11 cellular contexts compared by ENCODE assay signal in genomic region chr15:70768247-70768883, GRCh38. TPM values are rescaled to one million over a fixed set of nuclear protein-coding genes. Genes with fewer than 3 reads are reported as not detected.
A peak's percentile ranks its signal among the peaks of the same experiment; 100 is the strongest.
DNase-seq lines count a peak whose midpoint lies in the region; ATAC-seq and TF ChIP-seq lines count a peak whose summit lies in the region.
"Had no signal": no experiment of that assay in that cellular context is flagged by ENCODE, and none has a peak within 500 bp of the region (broad histone marks: within the 10 kb centered on the region; RNA-seq: fewer than 3 reads in every experiment).

No MANE protein-coding gene starts in this region.

- peak overlapping the region; percentile 12; the same call in 1 of the 2 replicates for H2AFZ ChIP-seq in SK-N-SH (ENCODE audit: low read depth)

- no peaks in the 10 kb centered on the region for H3K27me3 ChIP-seq in SK-N-SH (ENCODE audit: insufficient read depth)
- no peaks in the 10 kb centered on the region for H3K27me3 ChIP-seq in right lobe of liver
- no peaks in the 10 kb centered on the region for H3K27me3 ChIP-seq in transverse colon

- H3K79me2 ChIP-seq in SK-N-SH (ENCODE audit: insufficient read depth) = no peaks in the 10 kb centered on the region

- CTCF ChIA-PET in activated CD8-positive, alpha-beta T cell treated with anti-CD3 and anti-CD28 coated beads, Interleukin-2, amount 10 ng/mL, durations not matched to agents 7 days and 5 days (lab: Charles Lee) = interaction anchor here (0.7 to 1.6 kb wide), 3 partner anchors 9 to 1306 kb away, joined by 3 to 7 read pairs (median 3); no protein-coding TSS in a partner anchor
- CTCF ChIA-PET in activated CD8-positive, alpha-beta T cell treated with anti-CD3 and anti-CD28 coated beads for 36 hours (lab: Charles Lee) = no interaction called here
- CTCF ChIA-PET in SK-N-SH (lab: Yijun Ruan, JAX) = interaction anchor here (1.1 to 1.4 kb wide), 3 partner anchors 19 to 1290 kb away, joined by 3 read pairs; no protein-coding TSS in a partner anchor

- TF ChIP-seq POLR2A in right lobe of liver (IDR thresholded peaks at IDR 0.05) (no peak), transverse colon (IDR thresholded peaks at IDR 0.05) (no peak), GM18505 (IDR thresholded peaks at IDR 0.05; ENCODE audit: borderline replicate concordance, extremely low read depth, insufficient read depth, insufficient read length) (no peak)

- intact Hi-C loops in activated CD8-positive, alpha-beta T cell treated with anti-CD3 and anti-CD28 coated beads for 36 hours (cut with micrococcal nuclease) = no loop called here
- intact Hi-C loops in right lobe of liver (cut with DNase I) (no loop called here), transverse colon (cut with DNase I; ENCODE audit: low total_unique reads) (no loop called here)

- WGBS in SK-N-SH (ENCODE audit: low lambda C conversion rate) = 97% methylated on average over 3 of the region's 3 CpGs
- WGBS in right lobe of liver (ENCODE audit: insufficient coverage, low coverage, low lambda C conversion rate, missing lambda C conversion rate) = 33% methylated on average over 3 of the region's 3 CpGs
- WGBS in transverse colon (ENCODE audit: low coverage in 1 of 2), 2 donors = 36 to 50% methylated on average over 3 of the region's 3 CpGs

- H3K4me1 Mint-ChIP-seq in activated CD8-positive, alpha-beta T cell treated with anti-CD3 and anti-CD28 coated beads, Interleukin-2, amount 10 ng/mL, durations not matched to agents 7 days and 5 days (ENCODE audit: low read depth) = peaks cover 19% of the 10 kb centered on the region
- H3K4me1 Mint-ChIP-seq in activated CD8-positive, alpha-beta T cell treated with anti-CD3 and anti-CD28 coated beads for 36 hours (ENCODE audit: low read depth) = peaks cover 15% of the 10 kb centered on the region

- H3K36me3 ChIP-seq in SK-N-SH (replicated peaks in 1 of 2; ENCODE audit: control insufficient read depth in 1 of 2, insufficient read depth in 2 of 2, low read length in 1 of 2) = no peaks in the 10 kb centered on the region
- no peaks in the 10 kb centered on the region for H3K36me3 ChIP-seq in right lobe of liver
- H3K36me3 ChIP-seq in transverse colon = no peaks in the 10 kb centered on the region

- H3K36me3 Mint-ChIP-seq in activated CD8-positive, alpha-beta T cell treated with anti-CD3 and anti-CD28 coated beads, Interleukin-2, amount 10 ng/mL, durations not matched to agents 7 days and 5 days (ENCODE audit: low read depth) = no peaks in the 10 kb centered on the region
- H3K36me3 Mint-ChIP-seq in activated CD8-positive, alpha-beta T cell treated with anti-CD3 and anti-CD28 coated beads for 36 hours (ENCODE audit: low read depth) = no peaks in the 10 kb centered on the region

- POLR2A ChIA-PET in activated CD8-positive, alpha-beta T cell treated with anti-CD3 and anti-CD28 coated beads, Interleukin-2, amount 10 ng/mL, durations not matched to agents 7 days and 5 days (lab: Charles Lee) = no interaction called here
- POLR2A ChIA-PET in activated CD8-positive, alpha-beta T cell treated with anti-CD3 and anti-CD28 coated beads for 36 hours (lab: Charles Lee) = interaction anchor here (0.5 kb wide), 1 partner anchor 237 kb away, joined by 3 read pairs; no protein-coding TSS in a partner anchor
- POLR2A ChIA-PET in SK-N-SH (lab: Yijun Ruan, JAX) = no interaction called here

- ATAC-seq in activated CD8-positive, alpha-beta T cell treated with anti-CD3 and anti-CD28 coated beads, Interleukin-2, amount 10 ng/mL, durations not matched to agents 7 days and 5 days = no peak
- ATAC-seq in activated CD8-positive, alpha-beta T cell treated with anti-CD3 and anti-CD28 coated beads for 36 hours = no peak
- peak; percentile 37 to 55 (median 40) for ATAC-seq in right lobe of liver
- no peak for ATAC-seq in GM18505 (IDR thresholded peaks at IDR 0.05; ENCODE audit: unreplicated experiment)

- H3K4me1 ChIP-seq in SK-N-SH (ENCODE audit: control insufficient read depth in 1 of 2, insufficient read depth in 2 of 2, low read depth in 1 of 2, low read length in 1 of 2) (peaks cover 0 to 18% of the 10 kb centered on the region in 2 experiments; a peak in 2 of 4 replicates), right lobe of liver (no peaks in the 10 kb centered on the region), transverse colon (peaks cover 0 to 27% (median 3%) of the 10 kb centered on the region in 4 donors)

- H3K4me3 ChIP-seq in SK-N-SH (ENCODE audit: low read depth in 2 of 2, low read length in 1 of 2) = no peak overlapping the region
- H3K4me3 ChIP-seq in right lobe of liver = no peak overlapping the region
- H3K4me3 ChIP-seq in transverse colon = no peak overlapping the region

- H3K9ac ChIP-seq in SK-N-SH = no peak overlapping the region

- TF ChIP-seq RAD21 in SK-N-SH (IDR thresholded peaks at IDR 0.05; ENCODE audit: low read length) = no peak

- H3K27me3 Mint-ChIP-seq in activated CD8-positive, alpha-beta T cell treated with anti-CD3 and anti-CD28 coated beads, Interleukin-2, amount 10 ng/mL, durations not matched to agents 7 days and 5 days (ENCODE audit: low read depth) = peaks cover 30% of the 10 kb centered on the region
- peaks cover 19% of the 10 kb centered on the region for H3K27me3 Mint-ChIP-seq in activated CD8-positive, alpha-beta T cell treated with anti-CD3 and anti-CD28 coated beads for 36 hours

- no peaks in the 10 kb centered on the region for H3K9me2 ChIP-seq in SK-N-SH

- peak overlapping the region; percentile 2 for H3K4me3 Mint-ChIP-seq in activated CD8-positive, alpha-beta T cell treated with anti-CD3 and anti-CD28 coated beads, Interleukin-2, amount 10 ng/mL, durations not matched to agents 7 days and 5 days
- no peak overlapping the region for H3K4me3 Mint-ChIP-seq in activated CD8-positive, alpha-beta T cell treated with anti-CD3 and anti-CD28 coated beads for 36 hours
- H3K4me3 Mint-ChIP-seq: activated naive CD4-positive, alpha-beta T cell treated with anti-CD3 and anti-CD28 coated beads, Interleukin-2, amount 50 U/mL, for 24 hours had no signal

- peak overlapping the region; percentile 36 for H3K27ac Mint-ChIP-seq in activated CD8-positive, alpha-beta T cell treated with anti-CD3 and anti-CD28 coated beads, Interleukin-2, amount 10 ng/mL, durations not matched to agents 7 days and 5 days
- H3K27ac Mint-ChIP-seq in activated CD8-positive, alpha-beta T cell treated with anti-CD3 and anti-CD28 coated beads for 36 hours = no peak overlapping the region
- H3K27ac Mint-ChIP-seq: activated naive CD4-positive, alpha-beta T cell treated with anti-CD3 and anti-CD28 coated beads, Interleukin-2, amount 50 U/mL, for 24 hours had no signal

- no peaks in the 10 kb centered on the region for H3K9me3 ChIP-seq in SK-N-SH
- H3K9me3 ChIP-seq in right lobe of liver = no peaks in the 10 kb centered on the region
- no peaks in the 10 kb centered on the region for H3K9me3 ChIP-seq in transverse colon

- H3K27ac ChIP-seq in SK-N-SH (ENCODE audit: low read depth in 2 of 2, low read length in 1 of 2) (no peak overlapping the region), right lobe of liver (peak overlapping the region; percentile 2 to 49 (median 30)), transverse colon (peak overlapping the region; percentile 32 to 58 (median 44))

- H3F3A ChIP-seq in SK-N-SH (replicated peaks; ENCODE audit: insufficient read depth) = peaks cover 36% of the 10 kb centered on the region

- no peaks in the 10 kb centered on the region for H4K20me1 ChIP-seq in SK-N-SH (ENCODE audit: insufficient read depth)

- DNase-seq in activated CD8-positive, alpha-beta T cell treated with anti-CD3 and anti-CD28 coated beads, Interleukin-2, amount 10 ng/mL, durations not matched to agents 7 days and 5 days = no peak
- DNase-seq in activated CD8-positive, alpha-beta T cell treated with anti-CD3 and anti-CD28 coated beads for 36 hours = no peak
- no peak for DNase-seq in SK-N-SH
- no peak for DNase-seq in right lobe of liver
- no peak for DNase-seq in transverse colon
- DNase-seq in dedifferentiated amniotic fluid mesenchymal stem cell (ENCODE audit: extremely low spot score) = no peak
- DNase-seq in epidermal melanocyte (ENCODE audit: insufficient read length, low spot score) = no peak
- DNase-seq: ACHN, T1000 had no signal

- TF ChIP-seq EP300 in SK-N-SH (IDR thresholded peaks at IDR 0.05; ENCODE audit: borderline replicate concordance in 1 of 2, low read depth in 1 of 2, low read length in 1 of 2) (no peak), transverse colon (IDR thresholded peaks at IDR 0.05; ENCODE audit: low read depth) (no peak)

- no peak for TF ChIP-seq CTCF in activated CD8-positive, alpha-beta T cell treated with anti-CD3 and anti-CD28 coated beads for 36 hours (IDR thresholded peaks at IDR 0.05)
- TF ChIP-seq CTCF in SK-N-SH (IDR thresholded peaks at IDR 0.05) = no peak
- no peak for TF ChIP-seq CTCF in right lobe of liver (IDR thresholded peaks at IDR 0.05)
- TF ChIP-seq CTCF in transverse colon (IDR thresholded peaks at IDR 0.05) = no peak

- H3K4me2 ChIP-seq in SK-N-SH = no peak overlapping the region

- in situ Hi-C loops in transverse colon (cut with MboI; ENCODE audit: low pct_ligation_motif_present in 1 of 4, low pct_unique_long_range_greater_than_20kb in 1 of 4, low sequenced_read_pairs in 3 of 4) = no loop called here

- no peaks in the 10 kb centered on the region for H3K9me3 Mint-ChIP-seq in activated CD8-positive, alpha-beta T cell treated with anti-CD3 and anti-CD28 coated beads, Interleukin-2, amount 10 ng/mL, durations not matched to agents 7 days and 5 days (ENCODE audit: insufficient read depth)
- no peaks in the 10 kb centered on the region for H3K9me3 Mint-ChIP-seq in activated CD8-positive, alpha-beta T cell treated with anti-CD3 and anti-CD28 coated beads for 36 hours
- H3K9me3 Mint-ChIP-seq: activated naive CD4-positive, alpha-beta T cell treated with anti-CD3 and anti-CD28 coated beads, Interleukin-2, amount 50 U/mL, for 24 hours had no signal

TF ChIP-seq in SK-N-SH, 30 proteins besides CTCF, POLR2A, EP300 and RAD21 (continues in another document):
- TF ChIP-seq FOXJ3 (CRISPR knock-in tag; IDR thresholded peaks at IDR 0.05) (no peak), GABPA (IDR thresholded peaks at IDR 0.05; ENCODE audit: low read depth) (no peak), YY1 (IDR thresholded peaks at IDR 0.05; ENCODE audit: low read depth) (no peak), FOXM1 (IDR thresholded peaks at IDR 0.05; ENCODE audit: low read depth) (no peak)

RNA-seq across cellular contexts. Expression of gene UACA, which starts 5.0 kb away (rescaled TPM):
- total RNA-seq in activated CD8-positive, alpha-beta T cell treated with anti-CD3 and anti-CD28 coated beads, Interleukin-2, amount 10 ng/mL, durations not matched to agents 7 days and 5 days = 1 to 10 TPM; 2.2 to 3.3 TPM
- total RNA-seq in activated CD8-positive, alpha-beta T cell treated with anti-CD3 and anti-CD28 coated beads for 36 hours = 1 to 10 TPM; 2.4 to 2.8 TPM
- polyA plus RNA-seq in SK-N-SH (2012; rRNA removed) = 35.9 and 57.1 TPM in 2 replicates
- 21.5 and 27.6 TPM in 2 replicates for polyA plus RNA-seq in SK-N-SH (2012; cell fraction: cytosol; rRNA removed)
- polyA plus RNA-seq in SK-N-SH (2012; cell fraction: nucleus; rRNA removed) = 156 and 175 TPM in 2 replicates
- 10 to 100 TPM; 10.1 to 22.3 (median 14.4) TPM for total RNA-seq in right lobe of liver
- 10 to 100 TPM; 19.5 to 90.5 (median 40.8) TPM for total RNA-seq in transverse colon

Comparison
In these comparisons a context has a peak if more than half of its experiments do, and no peak if none do; other contexts are left out.
1. ATAC-seq: peak in right lobe of liver (4 of 4); none in activated CD8-positive, alpha-beta T cell treated with anti-CD3 and anti-CD28 coated beads, Interleukin-2, amount 10 ng/mL, durations not matched to agents 7 days and 5 days (single experiment), activated CD8-positive, alpha-beta T cell treated with anti-CD3 and anti-CD28 coated beads for 36 hours (single experiment) and GM18505 (single experiment).
2. H3K27ac ChIP-seq: peak in right lobe of liver (3 of 3) and transverse colon (4 of 4); none in SK-N-SH (0 of 2).